Comparison of ENCODE assay signal across 23 cellular contexts in the genomic region with DNA sequence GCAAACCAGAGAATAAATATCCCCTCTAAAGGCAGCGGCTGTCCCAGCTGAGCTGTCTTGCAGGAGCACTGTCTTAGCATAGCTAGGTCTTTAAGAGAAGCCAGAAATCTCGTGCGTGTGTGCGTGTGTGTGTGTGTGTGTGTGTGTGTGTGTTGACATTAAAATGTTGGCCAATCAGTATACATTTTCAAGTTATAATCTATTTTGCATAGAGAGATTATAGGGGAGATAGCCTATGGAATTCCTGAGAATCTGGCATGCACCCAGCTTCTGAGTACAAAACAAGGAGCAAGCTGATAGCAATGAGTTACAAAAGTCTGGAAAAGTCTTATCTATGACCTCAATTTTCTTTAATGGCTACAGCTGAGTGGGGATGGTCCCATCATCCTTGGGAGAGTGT.
"Had no signal": no experiment of that assay in that cellular context is flagged by ENCODE, and none has a peak within 500 bp of the region (broad histone marks: within the 10 kb centered on the region; RNA-seq: fewer than 3 reads in every experiment).

No MANE protein-coding gene starts in this region.

- H3K9me3 Mint-ChIP-seq: activated CD4-positive, alpha-beta T cell treated with anti-CD3 and anti-CD28 coated beads, Interleukin-2, amount 10 ng/mL, durations not matched to agents 24 days and 14 days; activated T-cell treated with anti-CD3 and anti-CD28 coated beads, Interleukin-2, amount 50 U/mL, for 72 hours; dendritic cell treated with granulocyte-macrophage colony-stimulating factor and Interleukin-4, amounts not matched to agents 40 ng/mL and 50 ng/mL, for 4 days; naive B cell; stimulated activated naive B cell treated with anti-CD40 and anti-IgM and Interleukin-4, amounts not matched to agents 10 μg/mL and 1 μg/mL and 100 μg/mL, for 72 hours had no signal

- H3K4me3 Mint-ChIP-seq: activated CD4-positive, alpha-beta T cell treated with anti-CD3 and anti-CD28 coated beads, Interleukin-2, amount 10 ng/mL, durations not matched to agents 24 days and 14 days; activated CD8-positive, alpha-beta T cell treated with anti-CD3 and anti-CD28 coated beads, Interleukin-2, amount 10 ng/mL, durations not matched to agents 7 days and 5 days; activated T-cell treated with anti-CD3 and anti-CD28 coated beads, Interleukin-2, amount 50 U/mL, for 72 hours; dendritic cell treated with granulocyte-macrophage colony-stimulating factor and Interleukin-4, amounts not matched to agents 40 ng/mL and 50 ng/mL, for 4 days; naive B cell; stimulated activated naive B cell treated with anti-CD40 and anti-IgM and Interleukin-4, amounts not matched to agents 10 μg/mL and 1 μg/mL and 100 μg/mL, for 72 hours had no signal

- H3K27me3 Mint-ChIP-seq: activated CD4-positive, alpha-beta T cell treated with anti-CD3 and anti-CD28 coated beads, Interleukin-2, amount 10 ng/mL, durations not matched to agents 24 days and 14 days; dendritic cell treated with granulocyte-macrophage colony-stimulating factor and Interleukin-4, amounts not matched to agents 40 ng/mL and 50 ng/mL, for 4 days; naive B cell; stimulated activated naive B cell treated with anti-CD40 and anti-IgM and Interleukin-4, amounts not matched to agents 10 μg/mL and 1 μg/mL and 100 μg/mL, for 72 hours had no signal

- H3K27ac Mint-ChIP-seq: activated CD4-positive, alpha-beta T cell treated with anti-CD3 and anti-CD28 coated beads, Interleukin-2, amount 10 ng/mL, durations not matched to agents 24 days and 14 days; activated CD8-positive, alpha-beta T cell treated with anti-CD3 and anti-CD28 coated beads, Interleukin-2, amount 10 ng/mL, durations not matched to agents 7 days and 5 days; activated T-cell treated with anti-CD3 and anti-CD28 coated beads, Interleukin-2, amount 50 U/mL, for 72 hours; dendritic cell treated with granulocyte-macrophage colony-stimulating factor and Interleukin-4, amounts not matched to agents 40 ng/mL and 50 ng/mL, for 4 days; stimulated activated naive B cell treated with anti-CD40 and anti-IgM and Interleukin-4, amounts not matched to agents 10 μg/mL and 1 μg/mL and 100 μg/mL, for 72 hours had no signal

- H3K9me3 ChIP-seq: mucosa of descending colon, ovary, psoas muscle, spleen, transverse colon had no signal

- ATAC-seq: activated CD8-positive, alpha-beta T cell treated with anti-CD3 and anti-CD28 coated beads, Interleukin-2, amount 10 ng/mL, durations not matched to agents 7 days and 5 days; activated T-cell treated with anti-CD3 and anti-CD28 coated beads, Interleukin-2, amount 50 U/mL, for 72 hours; left colon; mucosa of descending colon; psoas muscle; stimulated activated naive B cell treated with anti-CD40 and anti-IgM and Interleukin-4, amounts not matched to agents 10 μg/mL and 1 μg/mL and 100 μg/mL, for 72 hours had no signal

- H3K4me3 ChIP-seq: mucosa of descending colon, ovary, psoas muscle, spleen, transverse colon had no signal

- H3K27ac ChIP-seq: ovary, psoas muscle, spleen, transverse colon had no signal

- H3K36me3 ChIP-seq: ovary had no signal

- DNase-seq: activated CD4-positive, alpha-beta T cell treated with anti-CD3 and anti-CD28 coated beads, Interleukin-2, amount 10 ng/mL, durations not matched to agents 24 days and 14 days; activated CD8-positive, alpha-beta memory T cell treated with anti-CD3 and anti-CD28 coated beads, Interleukin-2, amount 50 U/mL, for 4 hours; activated CD8-positive, alpha-beta T cell treated with anti-CD3 and anti-CD28 coated beads, Interleukin-2, amount 10 ng/mL, durations not matched to agents 7 days and 5 days; activated effector memory CD4-positive, alpha-beta T cell treated with anti-CD3 and anti-CD28 coated beads, Interleukin-2, amount 50 U/mL, for 16 hours; activated naive CD4-positive, alpha-beta T cell treated with anti-CD3 and anti-CD28 coated beads, Interleukin-2, amount 50 U/mL, for 16 hours; activated T-cell treated with anti-CD3 and anti-CD28 coated beads, Interleukin-2, amount 50 U/mL, for 72 hours; effector CD8-positive, alpha-beta T cell; foreskin melanocyte; glutamatergic neuron; hypothalamus; islet precursor cell; left colon; mammary epithelial cell; mucosa of descending colon; naive B cell; ovary; psoas muscle; spleen; stimulated activated naive B cell treated with anti-CD40 and anti-IgM and Interleukin-4, amounts not matched to agents 10 μg/mL and 1 μg/mL and 100 μg/mL, for 72 hours; substantia nigra; T1000; transverse colon had no signal

- H3K4me1 ChIP-seq: psoas muscle, transverse colon had no signal

- H3K27me3 ChIP-seq: ovary, spleen, transverse colon had no signal
